In the genomic region with DNA sequence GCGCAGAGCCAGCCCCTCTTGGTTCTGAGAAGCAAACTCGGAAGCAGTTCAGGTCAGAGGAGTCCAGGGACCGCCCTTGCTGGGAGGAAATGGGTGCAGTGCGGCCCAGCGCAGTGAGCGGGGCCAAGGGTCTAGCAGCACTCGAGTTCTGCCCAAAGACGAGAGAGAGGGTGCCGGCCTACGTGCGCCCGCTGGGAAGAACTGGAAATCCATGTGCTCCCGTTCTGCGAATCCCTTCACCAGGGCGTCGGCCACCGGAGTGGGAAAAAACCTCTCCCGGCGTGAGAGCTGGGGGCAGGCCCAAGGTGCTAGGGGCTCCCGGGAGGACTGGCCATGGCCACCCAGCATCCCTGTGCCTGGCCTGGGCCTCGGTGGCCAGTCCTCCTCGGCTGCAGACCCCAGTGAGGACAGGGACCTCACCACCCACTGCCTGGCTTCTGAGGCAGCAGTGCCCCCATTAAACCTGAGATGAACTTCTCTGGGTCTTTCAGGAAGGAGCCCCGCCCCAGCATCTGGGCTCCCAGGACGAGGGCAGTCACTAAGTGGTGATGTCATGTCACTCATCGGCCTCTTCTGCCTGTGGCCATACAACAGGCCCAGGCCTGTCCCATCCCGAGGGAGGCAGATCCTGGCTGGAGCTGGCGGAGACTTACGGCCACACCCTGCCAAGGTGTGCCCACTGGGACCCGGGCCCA, we compare ENCODE assay signal across 10 cellular contexts.
DNase-seq lines count a peak whose midpoint lies in the region; ATAC-seq and TF ChIP-seq lines count a peak whose summit lies in the region.
"Had no signal": no experiment of that assay in that cellular context is flagged by ENCODE, and none has a peak within 500 bp of the region (broad histone marks: within the 10 kb centered on the region; RNA-seq: fewer than 3 reads in every experiment).

No MANE protein-coding gene starts in this region.

- H3K9me3 Mint-ChIP-seq in central memory CD8-positive, alpha-beta T cell = no peaks in the 10 kb centered on the region

- peaks cover 4% of the 10 kb centered on the region for H3K36me3 Mint-ChIP-seq in central memory CD8-positive, alpha-beta T cell (ENCODE audit: insufficient read depth)

- intact Hi-C loops in head of caudate nucleus (cut with DNase I) = no loop called here

- H3K4me3 Mint-ChIP-seq in central memory CD8-positive, alpha-beta T cell = peak overlapping the region; percentile 84

- H3K4me3 ChIP-seq in skin epidermis = no peak overlapping the region
- H3K4me3 ChIP-seq in foreskin fibroblast (ENCODE audit: low read depth in 1 of 2, low read length in 2 of 2) = no peak overlapping the region

- peaks cover 40% of the 10 kb centered on the region for H3K4me1 Mint-ChIP-seq in central memory CD8-positive, alpha-beta T cell

- TF ChIP-seq CTCF in foreskin fibroblast (IDR thresholded peaks at IDR 0.05; ENCODE audit: low read depth, low read length) = no peak

- H3K27ac Mint-ChIP-seq in central memory CD8-positive, alpha-beta T cell (ENCODE audit: low read depth) = peak overlapping the region; percentile 88

- no peaks in the 10 kb centered on the region for H3K27me3 Mint-ChIP-seq in central memory CD8-positive, alpha-beta T cell

- DNase-seq in NCI-H146 (lab: John Stamatoyannopoulos, UW) (peak; percentile 32), NCI-H146 treated with DMSO at 0.1 percent for 48 hours (lab: John Stamatoyannopoulos, UW; ENCODE audit: unreplicated experiment) (no peak), NCI-H345 (lab: John Stamatoyannopoulos, UW) (peak; percentile 81), head of caudate nucleus (no peak), foreskin fibroblast (no peak), OCI-M2 (lab: John Stamatoyannopoulos, UW; ENCODE audit: unreplicated experiment) (no peak)
- no peak for DNase-seq in central memory CD8-positive, alpha-beta T cell (ENCODE audit: low spot score in 2 of 2)

- ATAC-seq in central memory CD8-positive, alpha-beta T cell (replicated peaks; ENCODE audit: extremely low read depth, poor library complexity, severe bottlenecking) = no peak

- peak overlapping the region in 19 of 21 experiments; percentile 31 to 97 (median 88) for H3K27ac ChIP-seq in skin epidermis
- H3K27ac ChIP-seq: KMS-11, neutrophil had no signal

Comparison
In these comparisons a context has a peak if more than half of its experiments do, and no peak if none do; other contexts are left out.
1. DNase-seq: peak in NCI-H146 (single experiment) and NCI-H345 (single experiment); none in NCI-H146 treated with DMSO at 0.1 percent for 48 hours (single experiment), central memory CD8-positive, alpha-beta T cell (0 of 2), head of caudate nucleus (0 of 42), foreskin fibroblast (0 of 2) and OCI-M2 (single experiment).